In the genomic region with DNA sequence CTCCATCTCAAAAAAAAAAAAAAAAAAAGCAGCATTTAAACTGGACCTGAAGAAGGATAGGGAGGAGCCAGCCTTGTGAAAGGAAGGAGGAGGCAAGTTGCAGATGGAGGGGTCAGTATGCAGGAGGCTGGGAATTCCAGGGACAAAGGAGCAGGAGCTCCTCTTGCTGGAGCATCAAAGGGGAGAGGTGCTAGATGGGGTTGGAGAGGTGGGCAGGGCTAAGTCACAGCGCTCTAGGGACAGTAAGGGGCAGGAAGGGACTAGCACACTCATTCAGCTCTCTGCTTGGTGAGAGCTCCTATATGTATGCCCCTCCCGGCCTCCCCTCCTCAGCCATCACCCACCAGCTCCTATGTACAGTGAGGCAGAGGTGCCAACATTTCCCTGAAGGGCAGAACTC, we compare ENCODE assay signal across 11 cellular contexts. TPM values are rescaled to one million over a fixed set of nuclear protein-coding genes. Genes with fewer than 3 reads are reported as not detected.
DNase-seq lines count a peak whose midpoint lies in the region; ATAC-seq, FAIRE-seq and TF ChIP-seq lines count a peak whose summit lies in the region.
"Had no signal": no experiment of that assay in that cellular context is flagged by ENCODE, and none has a peak within 500 bp of the region (broad histone marks: within the 10 kb centered on the region; RNA-seq: fewer than 3 reads in every experiment).

No MANE protein-coding gene starts in this region.

- TF ChIP-seq CTCF in endothelial cell of umbilical vein (IDR thresholded peaks at IDR 0.05; ENCODE audit: extremely low read depth in 1 of 2, insufficient read depth in 1 of 2, low read depth in 1 of 2, low read length in 2 of 2): no peak
- no peak for TF ChIP-seq CTCF in gastrocnemius medialis (IDR thresholded peaks at IDR 0.05 in 4 of 5, conservative IDR thresholded peaks at IDR 0.05 in 1 of 5)
- TF ChIP-seq CTCF in right lobe of liver (IDR thresholded peaks at IDR 0.05): no peak

- dilution Hi-C loops in endothelial cell of umbilical vein (cut with MboI; ENCODE audit: extremely low pct_ligation_motif_present, low sequenced_read_pairs): no loop called here

- no peaks in the 10 kb centered on the region for H3K9me1 ChIP-seq in endothelial cell of umbilical vein (replicated peaks; ENCODE audit: control insufficient read depth, extremely low read depth, insufficient read depth, low read length)

- H3K4me2 ChIP-seq in endothelial cell of umbilical vein (ENCODE audit: insufficient read depth, low read length): no peak overlapping the region

- no CpG with 5 or more reads among the region's 2 CpGs for WGBS in right lobe of liver (ENCODE audit: insufficient coverage, low coverage, low lambda C conversion rate, missing lambda C conversion rate)

- no peak for FAIRE-seq in endothelial cell of umbilical vein (lab: Jason Lieb, UNC)

- H3K4me1 Mint-ChIP-seq in activated CD4-positive, alpha-beta T cell treated with anti-CD3 and anti-CD28 coated beads for 36 hours: no peaks in the 10 kb centered on the region

- in situ Hi-C loops in gastrocnemius medialis (cut with MboI; ENCODE audit: low sequenced_read_pairs in 4 of 4): loop anchor here in 2 of 4 donors (10.0 to 25.0 kb wide), 2 partner anchors 78 to 105 kb away; no protein-coding TSS in a partner anchor

- H3K36me3 Mint-ChIP-seq in activated CD4-positive, alpha-beta T cell treated with anti-CD3 and anti-CD28 coated beads for 36 hours (ENCODE audit: low read depth): peaks cover 24% of the 10 kb centered on the region

- H3K9me3 ChIP-seq in endothelial cell of umbilical vein (replicated peaks; ENCODE audit: control insufficient read depth, insufficient read depth, low read length) (no peaks in the 10 kb centered on the region), gastrocnemius medialis (no peaks in the 10 kb centered on the region), right lobe of liver (no peaks in the 10 kb centered on the region)

- no peaks in the 10 kb centered on the region for H3K9me3 Mint-ChIP-seq in activated CD4-positive, alpha-beta T cell treated with anti-CD3 and anti-CD28 coated beads for 36 hours (ENCODE audit: low read depth)

- H3K4me3 ChIP-seq in endothelial cell of umbilical vein (replicated peaks in 1 of 3; ENCODE audit: insufficient read depth in 1 of 3, low read depth in 1 of 3, low read length in 3 of 3): no peak overlapping the region
- H3K4me3 ChIP-seq in gastrocnemius medialis: no peak overlapping the region
- no peak overlapping the region for H3K4me3 ChIP-seq in right lobe of liver

- BruUV-seq in endothelial cell of umbilical vein (replicated peaks; lab: Mats Ljungman, UMichigan): no TSS peak

- H3K36me3 ChIP-seq in endothelial cell of umbilical vein (ENCODE audit: control insufficient read depth in 2 of 2, extremely low read depth in 1 of 2, insufficient read depth in 2 of 2, low read length in 2 of 2) (peaks cover 16 to 30% of the 10 kb centered on the region in 2 experiments), gastrocnemius medialis (peaks cover 0 to 35% of the 10 kb centered on the region in 2 donors), right lobe of liver (peaks cover 0 to 7% (median 1%) of the 10 kb centered on the region in 4 donors)

- no peak overlapping the region for H3K27ac Mint-ChIP-seq in activated CD4-positive, alpha-beta T cell treated with anti-CD3 and anti-CD28 coated beads for 36 hours

- H4K20me1 ChIP-seq in endothelial cell of umbilical vein (replicated peaks; ENCODE audit: control insufficient read depth, extremely low read depth, insufficient read depth, low read length): no peaks in the 10 kb centered on the region

- H2AFZ ChIP-seq in endothelial cell of umbilical vein (ENCODE audit: low read depth, low read length): no peak overlapping the region

- no peak overlapping the region for H3K4me3 Mint-ChIP-seq in activated CD4-positive, alpha-beta T cell treated with anti-CD3 and anti-CD28 coated beads for 36 hours

- no peak overlapping the region for H3K9ac ChIP-seq in endothelial cell of umbilical vein (replicated peaks; ENCODE audit: extremely low read depth, insufficient read depth, low read length)

- no peaks in the 10 kb centered on the region for H3K27me3 Mint-ChIP-seq in activated CD4-positive, alpha-beta T cell treated with anti-CD3 and anti-CD28 coated beads for 36 hours

- POLR2A ChIA-PET in activated CD4-positive, alpha-beta T cell treated with anti-CD3 and anti-CD28 coated beads for 36 hours (lab: Charles Lee): interaction anchor here (1.8 kb wide), 1 partner anchor 33 kb away, joined by 9 read pairs; no protein-coding TSS in a partner anchor
- POLR2A ChIA-PET in endothelial cell of umbilical vein (lab: Charles Lee): interaction anchor here (0.7 kb wide), 1 partner anchor 60 kb away, joined by 14 read pairs; no protein-coding TSS in a partner anchor

- DNase-seq in activated CD4-positive, alpha-beta T cell treated with anti-CD3 and anti-CD28 coated beads for 36 hours: no peak
- DNase-seq in activated CD4-positive, alpha-beta T cell treated with anti-CD3 and anti-CD28 coated beads for 48 hours: no peak
- peak; percentile 60 for DNase-seq in NCI-H345 (lab: John Stamatoyannopoulos, UW)
- no peak for DNase-seq in endothelial cell of umbilical vein (ENCODE audit: low read depth, low spot score)
- DNase-seq in gastrocnemius medialis: no peak
- DNase-seq in KG1 (lab: John Stamatoyannopoulos, UW): no peak
- DNase-seq in right lobe of liver: no peak
- DNase-seq: aorta, NCI-H146 had no signal

- CTCF ChIA-PET in activated CD4-positive, alpha-beta T cell treated with anti-CD3 and anti-CD28 coated beads for 36 hours (lab: Charles Lee): interaction anchor here (0.8 to 1.2 kb wide), 3 partner anchors 14 to 103 kb away, joined by 3 to 8 read pairs (median 3); no protein-coding TSS in a partner anchor
- CTCF ChIA-PET in endothelial cell of umbilical vein (lab: Charles Lee): interaction anchor here (0.6 to 2.1 kb wide), 6 partner anchors 10 to 103 kb away, joined by 3 to 14 read pairs (median 3); a partner anchor contains a TSS

- TF ChIP-seq POLR2A in endothelial cell of umbilical vein (IDR thresholded peaks at IDR 0.05; ENCODE audit: low read depth, low read length): no peak
- no peak for TF ChIP-seq POLR2A in gastrocnemius medialis (IDR thresholded peaks at IDR 0.05)
- no peak for TF ChIP-seq POLR2A in right lobe of liver (IDR thresholded peaks at IDR 0.05)

- ATAC-seq in activated CD4-positive, alpha-beta T cell treated with anti-CD3 and anti-CD28 coated beads for 36 hours: peak; percentile 34
- ATAC-seq in gastrocnemius medialis (no peak), GM18907 (IDR thresholded peaks at IDR 0.05; ENCODE audit: unreplicated experiment) (no peak), right lobe of liver (no peak)
- ATAC-seq: activated CD4-positive, CD25-positive, alpha-beta regulatory T cell treated with anti-CD3 and anti-CD28 coated beads, Interleukin-2, amount 50 U/mL, for 24 hours had no signal

- H3K27ac ChIP-seq in endothelial cell of umbilical vein (ENCODE audit: insufficient read depth, low read depth, low read length) (no peak overlapping the region), gastrocnemius medialis (peak overlapping the region; percentile 38 to 63 (median 53)), right lobe of liver (no peak overlapping the region)

- H3K27me3 ChIP-seq in endothelial cell of umbilical vein (ENCODE audit: control insufficient read depth in 2 of 2, insufficient read depth in 2 of 2, low read length in 2 of 2): no peaks in the 10 kb centered on the region
- no peaks in the 10 kb centered on the region for H3K27me3 ChIP-seq in gastrocnemius medialis
- no peaks in the 10 kb centered on the region for H3K27me3 ChIP-seq in right lobe of liver

- H3K79me2 ChIP-seq in endothelial cell of umbilical vein (ENCODE audit: control insufficient read depth, insufficient read depth, low read length): no peaks in the 10 kb centered on the region

- intact Hi-C loops in activated CD4-positive, alpha-beta T cell treated with anti-CD3 and anti-CD28 coated beads for 36 hours (cut with DNase I, micrococcal nuclease): no loop called here
- intact Hi-C loops in endothelial cell of umbilical vein (cut with micrococcal nuclease): no loop called here
- intact Hi-C loops in gastrocnemius medialis (cut with DNase I; ENCODE audit: low total_unique reads): no loop called here
- intact Hi-C loops in right lobe of liver (cut with DNase I): loop anchor here in 1 of 2 donors (10.0 kb wide), 1 partner anchor 88 kb away; no protein-coding TSS in a partner anchor

- H3K4me1 ChIP-seq in endothelial cell of umbilical vein (ENCODE audit: control insufficient read depth, extremely low read depth, insufficient read depth, low read length) (peaks cover 4% of the 10 kb centered on the region), gastrocnemius medialis (peaks cover 7 to 10% of the 10 kb centered on the region in 2 donors), right lobe of liver (peaks cover 0 to 8% (median 3%) of the 10 kb centered on the region in 4 donors)

RNA-seq across cellular contexts. Expression of a gene that starts 26.8 kb away (rescaled TPM):
- 100 to 1,000 TPM; 122 to 133 TPM for total RNA-seq in activated CD4-positive, alpha-beta T cell treated with anti-CD3 and anti-CD28 coated beads for 36 hours
- total RNA-seq in endothelial cell of umbilical vein (193 and 199 TPM in 2 replicates), gastrocnemius medialis (100 to 1,000 TPM; 376 to 967 (median 474) TPM), right lobe of liver (10 to 100 TPM; 10.2 to 28.2 (median 15.8) TPM)
- 69.7 and 72.8 TPM in 2 replicates for polyA plus RNA-seq in endothelial cell of umbilical vein
- polyA plus RNA-seq in endothelial cell of umbilical vein (2011; cell fraction: cytosol; rRNA removed): 83.1 and 87.7 TPM in 2 replicates
- 96.6 and 103 TPM in 2 replicates for polyA plus RNA-seq in endothelial cell of umbilical vein (2011; cell fraction: nucleus; rRNA removed)
- 92.9 and 99.3 TPM in 2 replicates for polyA plus RNA-seq in endothelial cell of umbilical vein (2012)
- 30.7 and 35.9 TPM in 2 replicates for polyA minus RNA-seq in endothelial cell of umbilical vein
- polyA minus RNA-seq in endothelial cell of umbilical vein (2011; cell fraction: cytosol; rRNA and poly(A)+ RNA removed): 29.4 TPM
- 23.7 and 46.5 TPM in 2 replicates for polyA minus RNA-seq in endothelial cell of umbilical vein (2011; cell fraction: nucleus; rRNA and poly(A)+ RNA removed)

RNA-seq across cellular contexts. Expression of a gene that starts 33.4 kb away (rescaled TPM):
- 10 to 100 TPM; 43.8 to 53.8 TPM for total RNA-seq in activated CD4-positive, alpha-beta T cell treated with anti-CD3 and anti-CD28 coated beads for 36 hours
- total RNA-seq in endothelial cell of umbilical vein (87.7 and 93.4 TPM in 2 replicates), gastrocnemius medialis (10 to 100 TPM; 57.5 to 72.4 (median 63.5) TPM), right lobe of liver (10 to 100 TPM; 26.0 to 52.4 (median 30.9) TPM)
- polyA plus RNA-seq in endothelial cell of umbilical vein: 89.3 and 125 TPM in 2 replicates
- polyA plus RNA-seq in endothelial cell of umbilical vein (2011; cell fraction: cytosol; rRNA removed): 108 and 132 TPM in 2 replicates
- 63.6 and 73.8 TPM in 2 replicates for polyA plus RNA-seq in endothelial cell of umbilical vein (2011; cell fraction: nucleus; rRNA removed)
- 92.2 and 107 TPM in 2 replicates for polyA plus RNA-seq in endothelial cell of umbilical vein (2012)
- polyA minus RNA-seq in endothelial cell of umbilical vein: 39.8 and 43.5 TPM in 2 replicates
- 44.3 TPM for polyA minus RNA-seq in endothelial cell of umbilical vein (2011; cell fraction: cytosol; rRNA and poly(A)+ RNA removed)
- polyA minus RNA-seq in endothelial cell of umbilical vein (2011; cell fraction: nucleus; rRNA and poly(A)+ RNA removed): 13.5 and 18.9 TPM in 2 replicates

RNA-seq across cellular contexts. Expression of a gene that starts 41.5 kb away (rescaled TPM):
- 100 to 1,000 TPM; 149 to 182 TPM for total RNA-seq in activated CD4-positive, alpha-beta T cell treated with anti-CD3 and anti-CD28 coated beads for 36 hours
- 130 and 144 TPM in 2 replicates for total RNA-seq in endothelial cell of umbilical vein
- polyA plus RNA-seq in endothelial cell of umbilical vein: 32.4 and 38.0 TPM in 2 replicates
- polyA plus RNA-seq in endothelial cell of umbilical vein (2011; cell fraction: cytosol; rRNA removed): 51.6 and 54.0 TPM in 2 replicates
- 61.5 and 77.7 TPM in 2 replicates for polyA plus RNA-seq in endothelial cell of umbilical vein (2011; cell fraction: nucleus; rRNA removed)
- 56.8 and 76.2 TPM in 2 replicates for polyA plus RNA-seq in endothelial cell of umbilical vein (2012)
- polyA minus RNA-seq in endothelial cell of umbilical vein: 78.6 and 81.4 TPM in 2 replicates
- polyA minus RNA-seq in endothelial cell of umbilical vein (2011; cell fraction: cytosol; rRNA and poly(A)+ RNA removed): 57.8 TPM
- polyA minus RNA-seq in endothelial cell of umbilical vein (2011; cell fraction: nucleus; rRNA and poly(A)+ RNA removed): 49.0 and 74.2 TPM in 2 replicates
- total RNA-seq in gastrocnemius medialis: 100 to 1,000 TPM in 3 of 4 donors, 10 to 100 TPM in 1; 88.2 to 174 (median 146) TPM
- total RNA-seq in right lobe of liver: 10 to 100 TPM; 33.7 to 53.6 (median 40.7) TPM

RNA-seq across cellular contexts. Expression of a gene that starts 57.7 kb away (rescaled TPM):
- under 1 TPM; 0.05 TPM for total RNA-seq in activated CD4-positive, alpha-beta T cell treated with anti-CD3 and anti-CD28 coated beads for 36 hours
- total RNA-seq in endothelial cell of umbilical vein (0.78 and 1.3 TPM in 2 replicates), gastrocnemius medialis (1 to 10 TPM in 1 of 4 donors, under 1 TPM in 3; 0.61 to 1.6 (median 0.81) TPM), right lobe of liver (under 1 TPM; 0.18 to 0.74 (median 0.52) TPM)
- 1.2 and 1.6 TPM in 2 replicates for polyA plus RNA-seq in endothelial cell of umbilical vein
- polyA plus RNA-seq in endothelial cell of umbilical vein (2011; cell fraction: cytosol; rRNA removed): 0.83 and 0.97 TPM in 2 replicates
- polyA plus RNA-seq in endothelial cell of umbilical vein (2011; cell fraction: nucleus; rRNA removed): 0.75 and 0.77 TPM in 2 replicates
- polyA plus RNA-seq in endothelial cell of umbilical vein (2012): 1.4 and 2.9 TPM in 2 replicates
- polyA minus RNA-seq in endothelial cell of umbilical vein: 0.73 and 1.1 TPM in 2 replicates
- not detected for polyA minus RNA-seq in endothelial cell of umbilical vein (2011; cell fraction: cytosol; rRNA and poly(A)+ RNA removed)
- 0.19 TPM in 2 replicates for polyA minus RNA-seq in endothelial cell of umbilical vein (2011; cell fraction: nucleus; rRNA and poly(A)+ RNA removed)

Comparison
In these comparisons a context has a peak if more than half of its experiments do, and no peak if none do; other contexts are left out.
1. H3K27ac ChIP-seq: peak in gastrocnemius medialis (4 of 4); none in endothelial cell of umbilical vein (single experiment) and right lobe of liver (0 of 3).